9 cellular contexts compared by ENCODE assay signal in the genomic region with DNA sequence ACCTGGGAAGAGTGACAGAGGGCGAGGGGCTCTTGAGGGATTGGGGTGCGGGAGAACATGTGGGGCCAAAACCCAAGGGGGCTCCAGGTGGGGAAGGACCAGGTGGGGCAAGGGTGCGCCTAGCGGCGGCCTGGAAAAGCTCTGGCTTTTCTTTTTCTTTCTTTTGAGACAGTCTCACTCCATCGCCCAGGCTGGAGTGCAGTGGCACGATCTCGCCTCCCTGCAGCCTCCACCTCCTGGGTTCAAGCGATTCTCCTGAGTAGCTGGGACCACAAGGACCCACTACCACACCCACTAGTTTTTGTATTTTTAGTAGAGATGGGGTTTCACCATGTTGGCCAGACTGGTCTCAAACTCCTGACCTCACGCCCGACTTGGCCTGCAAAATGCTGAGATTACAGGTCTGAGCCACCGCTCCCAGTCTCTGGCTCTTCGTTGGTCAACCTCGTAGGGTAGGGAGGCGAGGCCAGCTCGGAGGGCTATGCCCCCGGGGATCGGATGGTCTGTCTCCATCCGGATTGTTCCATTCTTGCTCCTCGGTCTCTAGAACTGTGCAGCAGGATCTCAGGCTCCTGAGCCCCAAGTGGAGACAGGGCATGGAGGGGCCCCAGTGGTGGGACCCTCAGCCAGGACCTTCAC. TPM values are rescaled to one million over a fixed set of nuclear protein-coding genes. Genes with fewer than 3 reads are reported as not detected.
A peak's percentile ranks its signal among the peaks of the same experiment; 100 is the strongest.
DNase-seq lines count a peak whose midpoint lies in the region; ATAC-seq, FAIRE-seq and TF ChIP-seq lines count a peak whose summit lies in the region.
"Had no signal": no experiment of that assay in that cellular context is flagged by ENCODE, and none has a peak within 500 bp of the region (broad histone marks: within the 10 kb centered on the region; RNA-seq: fewer than 3 reads in every experiment).

No MANE protein-coding gene starts in this region.

- H3K4me1 ChIP-seq in heart left ventricle (peaks cover 4 to 37% (median 25%) of the 10 kb centered on the region in 12 donors), transverse colon (peaks cover 9 to 36% (median 34%) of the 10 kb centered on the region in 4 donors)

- 85 to 95% (median 93%) methylated on average over 15 to 20 of the region's 20 CpGs for WGBS in heart left ventricle, 4 donors
- 62% methylated on average over 20 of the region's 20 CpGs; no CpG with 5 or more reads in 1 of the 2 donors for WGBS in transverse colon (ENCODE audit: low coverage in 1 of 2), 2 donors

- H3K9me3 ChIP-seq in heart left ventricle (peaks cover 0 to 21% (median 10%) of the 10 kb centered on the region in 12 donors), transverse colon (peaks cover 6 to 7% of the 10 kb centered on the region in 2 donors)

- peaks cover 9% of the 10 kb centered on the region for H3K36me3 Mint-ChIP-seq in activated naive CD8-positive, alpha-beta T cell

- TF ChIP-seq POLR2A in heart left ventricle (IDR thresholded peaks at IDR 0.05) = no peak
- no peak for TF ChIP-seq POLR2A in transverse colon (IDR thresholded peaks at IDR 0.05)

- TF ChIP-seq EP300 in transverse colon (IDR thresholded peaks at IDR 0.05; ENCODE audit: low read depth) = no peak

- no peak for FAIRE-seq in HTR-8/SVneo (lab: Jason Lieb, UNC)

- H3K4me3 Mint-ChIP-seq in activated naive CD8-positive, alpha-beta T cell = peak overlapping the region; percentile 99

- H3K27ac Mint-ChIP-seq in activated naive CD8-positive, alpha-beta T cell = peak overlapping the region; percentile 50

- no peak for TF ChIP-seq CTCF in heart left ventricle (IDR thresholded peaks at IDR 0.05)
- TF ChIP-seq CTCF in kidney epithelial cell (IDR thresholded peaks at IDR 0.05; ENCODE audit: insufficient read depth, low read length, poor library complexity, severe bottlenecking) = peak; percentile 59
- TF ChIP-seq CTCF in transverse colon (IDR thresholded peaks at IDR 0.05) = peak in 2 of 5 experiments; percentile 28 to 43

- H3K4me3 ChIP-seq in heart left ventricle (peak overlapping the region in 3 of 12 donors; percentile 90 to 95 (median 95)), kidney epithelial cell (ENCODE audit: low read depth, low read length) (no peak overlapping the region), transverse colon (peak overlapping the region in 2 of 4 donors; percentile 67 to 95)

- H3K27me3 Mint-ChIP-seq in activated naive CD8-positive, alpha-beta T cell = no peaks in the 10 kb centered on the region

- intact Hi-C loops in Right ventricle myocardium inferior (cut with DNase I) = no loop called here
- intact Hi-C loops in heart left ventricle (cut with DNase I) = loop anchor here in 5 of 10 donors (2.0 to 5.0 kb wide), 4 partner anchors 15 to 63 kb away; no protein-coding TSS in a partner anchor
- intact Hi-C loops in transverse colon (cut with DNase I; ENCODE audit: low total_unique reads) = loop anchor here (1.0 kb wide), 1 partner anchor 63 kb away; no protein-coding TSS in a partner anchor

- peaks cover 4% of the 10 kb centered on the region for H3K9me3 Mint-ChIP-seq in activated naive CD8-positive, alpha-beta T cell (ENCODE audit: low read depth)

- in situ Hi-C loops in transverse colon (cut with MboI; ENCODE audit: low pct_ligation_motif_present in 1 of 4, low pct_unique_long_range_greater_than_20kb in 1 of 4, low sequenced_read_pairs in 3 of 4) = loop anchor here in 1 of 4 donors (10.0 kb wide), 1 partner anchor 135 kb away; no protein-coding TSS in a partner anchor

- peaks cover 20% of the 10 kb centered on the region for H3K4me1 Mint-ChIP-seq in activated naive CD8-positive, alpha-beta T cell (ENCODE audit: low read depth)

- DNase-seq in Right ventricle myocardium inferior (ENCODE audit: missing footprints) (peak; percentile 62), heart left ventricle (no peak), kidney epithelial cell (ENCODE audit: low read depth) (no peak), transverse colon (no peak), HTR-8/SVneo (ENCODE audit: insufficient read length, low spot score) (no peak), GF-D8 (lab: John Stamatoyannopoulos, UW) (no peak), hippocampal formation (lab: John Stamatoyannopoulos, UW) (no peak)
- DNase-seq: DMS79 treated with DMSO at 0.1 percent for 48 hours had no signal

- H3K27me3 ChIP-seq in heart left ventricle (no peaks in the 10 kb centered on the region), kidney epithelial cell (ENCODE audit: control insufficient read depth, insufficient read depth, low read length) (no peaks in the 10 kb centered on the region), transverse colon (no peaks in the 10 kb centered on the region)

- ATAC-seq in Right ventricle myocardium inferior (no peak), heart left ventricle (no peak)

- H3K36me3 ChIP-seq in heart left ventricle (peaks cover 0 to 14% (median 0%) of the 10 kb centered on the region in 9 donors), kidney epithelial cell (ENCODE audit: control insufficient read depth, insufficient read depth, low read length) (no peaks in the 10 kb centered on the region), transverse colon (no peaks in the 10 kb centered on the region)

- peak overlapping the region in 3 of 12 donors; percentile 92 to 96 (median 95) for H3K27ac ChIP-seq in heart left ventricle
- peak overlapping the region in 3 of 4 donors; percentile 91 to 96 (median 93) for H3K27ac ChIP-seq in transverse colon

RNA-seq across cellular contexts. Expression of a gene that starts 3.7 kb away (rescaled TPM):
- total RNA-seq in Right ventricle myocardium inferior (39.8 TPM), heart left ventricle (100 to 1,000 TPM in 2 of 9 donors, 10 to 100 TPM in 7; 20.3 to 155 (median 46.6) TPM), kidney epithelial cell (99.6 and 106 TPM in 2 replicates), transverse colon (100 to 1,000 TPM in 3 of 4 donors, 10 to 100 TPM in 1; 59.0 to 280 (median 167) TPM)
- 10 to 100 TPM; 67.2 to 68.4 TPM for polyA plus RNA-seq in heart left ventricle

RNA-seq across cellular contexts. Expression of a gene that starts 22.9 kb away (rescaled TPM):
- total RNA-seq in Right ventricle myocardium inferior = 19.2 TPM
- total RNA-seq in heart left ventricle = 10 to 100 TPM in 7 of 9 donors, 1 to 10 TPM in 2; 6.6 to 22.2 (median 13.8) TPM
- 10 to 100 TPM in 1 of 2 donors, 1 to 10 TPM in 1; 9.3 to 33.0 TPM for polyA plus RNA-seq in heart left ventricle
- total RNA-seq in kidney epithelial cell = 72.9 and 73.4 TPM in 2 replicates
- 10 to 100 TPM; 10.8 to 23.9 (median 17.8) TPM for total RNA-seq in transverse colon

RNA-seq across cellular contexts. Expression of a gene that starts 52.3 kb away (rescaled TPM):
- total RNA-seq in Right ventricle myocardium inferior (86.9 TPM), heart left ventricle (10 to 100 TPM; 27.4 to 78.4 (median 62.6) TPM), kidney epithelial cell (70.1 and 73.9 TPM in 2 replicates), transverse colon (10 to 100 TPM; 10.8 to 54.9 (median 30.8) TPM)
- polyA plus RNA-seq in heart left ventricle = 10 to 100 TPM; 75.4 to 98.5 TPM
